Comparison of ENCODE assay signal across 16 cellular contexts in the genomic region with DNA sequence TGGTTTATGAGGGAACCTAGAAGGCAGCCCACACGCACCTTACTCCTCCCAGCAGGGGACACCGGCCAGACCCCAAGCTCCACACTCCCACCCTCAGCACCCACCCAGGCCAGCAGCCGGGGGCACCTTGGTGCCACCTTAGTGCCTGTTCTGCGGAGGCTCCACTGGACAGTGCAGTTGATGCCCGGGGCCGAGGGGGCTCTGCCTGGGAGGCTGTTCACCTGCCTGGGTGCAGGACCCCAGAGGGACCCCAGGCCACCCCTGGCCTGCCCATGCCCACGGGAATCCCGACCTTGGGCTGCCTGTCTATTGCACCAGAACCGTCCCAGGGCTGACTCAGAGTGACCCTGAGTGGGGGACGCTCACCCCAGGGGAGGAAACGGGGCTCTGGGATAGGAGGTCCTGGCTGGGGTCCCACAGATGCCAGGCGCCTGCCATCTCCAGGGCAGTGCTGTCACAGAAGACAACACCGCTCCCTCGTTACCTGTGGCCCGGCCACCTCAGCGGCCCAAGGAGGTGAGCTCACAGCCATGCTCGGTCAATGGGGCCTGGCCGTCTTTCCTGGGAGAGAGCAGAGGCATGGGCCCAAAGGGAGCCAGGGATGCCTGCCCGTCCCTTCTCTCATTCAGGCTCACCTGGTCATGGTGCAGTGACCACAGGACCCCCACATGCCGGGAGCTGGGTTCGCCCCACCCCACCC. TPM values are rescaled to one million over a fixed set of nuclear protein-coding genes. Genes with fewer than 3 reads are reported as not detected.
"Had no signal": no experiment of that assay in that cellular context is flagged by ENCODE, and none has a peak within 500 bp of the region (broad histone marks: within the 10 kb centered on the region; RNA-seq: fewer than 3 reads in every experiment).

No MANE protein-coding gene starts in this region.

- H3K36me3 Mint-ChIP-seq: naive thymus-derived CD4-positive, alpha-beta T cell had no signal

- H3K9ac ChIP-seq: parathyroid adenoma had no signal

- H3K4me3 ChIP-seq: suprapubic skin, upper lobe of left lung had no signal

- DNase-seq: activated CD4-positive, alpha-beta T cell treated with anti-CD3 and anti-CD28 coated beads, Interleukin-2, amount 50 U/mL, for 4 hours; activated naive CD4-positive, alpha-beta T cell treated with Interleukin-2 at 50 U/mL for 16 hours; activated T-cell treated with anti-CD3 and anti-CD28 coated beads for 4 hours; cerebellar nuclear complex; effector memory CD8-positive, alpha-beta T cell; foreskin melanocyte; naive thymus-derived CD4-positive, alpha-beta T cell; stimulated activated CD4-positive, alpha-beta T cell treated with anti-CD3 and anti-CD28 coated beads, Interleukin-15, amount 100 ng/mL, for 24 hours; stimulated activated CD4-positive, alpha-beta T cell treated with anti-CD3 and anti-CD28 coated beads, Interleukin-4, amount 100 ng/mL, for 1 hour; stimulated activated naive CD4-positive, alpha-beta T cell; T-helper 9 cell had no signal

- H3K36me3 ChIP-seq: neutrophil, suprapubic skin, upper lobe of left lung had no signal

- H3K27me3 Mint-ChIP-seq: effector memory CD8-positive, alpha-beta T cell; naive thymus-derived CD4-positive, alpha-beta T cell had no signal

- H3K4me3 Mint-ChIP-seq: dendritic cell treated with granulocyte-macrophage colony-stimulating factor and Interleukin-4, amounts not matched to agents 40 ng/mL and 50 ng/mL, for 4 days; effector memory CD8-positive, alpha-beta T cell; naive thymus-derived CD4-positive, alpha-beta T cell had no signal

- H3K27ac ChIP-seq: neutrophil, parathyroid adenoma, suprapubic skin, upper lobe of left lung had no signal

- H3K9me3 ChIP-seq: neutrophil, suprapubic skin, upper lobe of left lung had no signal

- H3K27ac Mint-ChIP-seq: dendritic cell treated with granulocyte-macrophage colony-stimulating factor and Interleukin-4, amounts not matched to agents 40 ng/mL and 50 ng/mL, for 4 days; effector memory CD8-positive, alpha-beta T cell; naive thymus-derived CD4-positive, alpha-beta T cell had no signal

- H3K27me3 ChIP-seq: neutrophil, upper lobe of left lung had no signal

- H3K9me3 Mint-ChIP-seq: dendritic cell treated with granulocyte-macrophage colony-stimulating factor and Interleukin-4, amounts not matched to agents 40 ng/mL and 50 ng/mL, for 4 days; effector memory CD8-positive, alpha-beta T cell; naive thymus-derived CD4-positive, alpha-beta T cell had no signal

RNA-seq across cellular contexts. Expression of a gene that starts 0.7 kb away (rescaled TPM):
- polyA plus RNA-seq: naive thymus-derived CD4-positive, alpha-beta T cell had no signal
